ENCODE assay signal across 8 cellular contexts in genomic region chr1:209768354-209768774, GRCh38. TPM values are rescaled to one million over a fixed set of nuclear protein-coding genes. Genes with fewer than 3 reads are reported as not detected.
DNase-seq lines count a peak whose midpoint lies in the region; ATAC-seq and TF ChIP-seq lines count a peak whose summit lies in the region.

No MANE protein-coding gene starts in this region.

- H3K27me3 ChIP-seq in right cardiac atrium (ENCODE audit: control insufficient read depth, insufficient read depth) (no peaks in the 10 kb centered on the region), brain microvascular endothelial cell (replicated peaks) (no peaks in the 10 kb centered on the region)

- ATAC-seq in GM19395 (IDR thresholded peaks at IDR 0.05; ENCODE audit: unreplicated experiment) = peak; percentile 87
- peak; percentile 88 for ATAC-seq in HG03378 (IDR thresholded peaks at IDR 0.05; ENCODE audit: unreplicated experiment)
- peak; percentile 5 to 7 for ATAC-seq in right cardiac atrium

- POLR2A ChIA-PET in activated CD4-positive, alpha-beta memory T cell treated with anti-CD3 and anti-CD28 coated beads, Interleukin-2, amount 10 ng/mL, durations not matched to agents 7 days and 5 days (lab: Charles Lee) = interaction anchor here (0.6 to 20.7 kb wide), 13 partner anchors 13 to 606 kb away, joined by 3 to 799 read pairs (median 5); partner anchors contain the start of genes C1orf74, G0S2, TRAF3IP3 and UTP25

- no peak for TF ChIP-seq POLR2A in erythroblast (IDR thresholded peaks at IDR 0.05; ENCODE audit: low read length)

- WGBS in right cardiac atrium = 86% methylated on average over 9 of the region's 9 CpGs

- H3K4me1 Mint-ChIP-seq in activated CD4-positive, alpha-beta memory T cell treated with anti-CD3 and anti-CD28 coated beads, Interleukin-2, amount 10 ng/mL, durations not matched to agents 7 days and 5 days = peaks cover 41% of the 10 kb centered on the region

- H3K36me3 ChIP-seq in brain microvascular endothelial cell (replicated peaks) = no peaks in the 10 kb centered on the region

- no peaks in the 10 kb centered on the region for H3K9me3 Mint-ChIP-seq in activated CD4-positive, alpha-beta memory T cell treated with anti-CD3 and anti-CD28 coated beads, Interleukin-2, amount 10 ng/mL, durations not matched to agents 7 days and 5 days

- intact Hi-C loops in right cardiac atrium (cut with DNase I) = no loop called here

- DNase-seq in activated CD4-positive, alpha-beta memory T cell treated with anti-CD3 and anti-CD28 coated beads, Interleukin-2, amount 10 ng/mL, durations not matched to agents 7 days and 5 days = peak; percentile 94
- DNase-seq in right cardiac atrium (peak in 1 of 3 donors; percentile 47), mesenteric fat pad (ENCODE audit: low spot score) (no peak), erythroblast (lab: John Stamatoyannopoulos, UW) (no peak), brain microvascular endothelial cell (no peak)
- DNase-seq in stimulated activated CD8-positive, alpha-beta memory T cell treated with anti-CD3 and anti-CD28 coated beads, Interleukin-4, amount 100 ng/mL, for 48 hours = peak; percentile 87

- H3K27me3 Mint-ChIP-seq in activated CD4-positive, alpha-beta memory T cell treated with anti-CD3 and anti-CD28 coated beads, Interleukin-2, amount 10 ng/mL, durations not matched to agents 7 days and 5 days = no peaks in the 10 kb centered on the region

- H3K36me3 Mint-ChIP-seq in activated CD4-positive, alpha-beta memory T cell treated with anti-CD3 and anti-CD28 coated beads, Interleukin-2, amount 10 ng/mL, durations not matched to agents 7 days and 5 days (ENCODE audit: low read depth) = peaks cover 19% of the 10 kb centered on the region

- H3K4me3 Mint-ChIP-seq in activated CD4-positive, alpha-beta memory T cell treated with anti-CD3 and anti-CD28 coated beads, Interleukin-2, amount 10 ng/mL, durations not matched to agents 7 days and 5 days = no peak overlapping the region

- in situ Hi-C loops in brain microvascular endothelial cell (cut with HindIII; ENCODE audit: low pct_ligation_motif_present, low sequenced_read_pairs) = no loop called here

- TF ChIP-seq CTCF in brain microvascular endothelial cell (IDR thresholded peaks at IDR 0.05; ENCODE audit: low read depth, low read length, missing control alignments) = no peak

- peaks cover 9% of the 10 kb centered on the region for H3K4me1 ChIP-seq in right cardiac atrium (ENCODE audit: control insufficient read depth, insufficient read depth, low read length)

- H3K9me3 ChIP-seq in right cardiac atrium (ENCODE audit: control insufficient read depth, low read length) = no peaks in the 10 kb centered on the region

- H3K4me3 ChIP-seq in right cardiac atrium (ENCODE audit: low read length) (no peak overlapping the region), brain microvascular endothelial cell (ENCODE audit: low read depth, low read length) (no peak overlapping the region)

- CTCF ChIA-PET in activated CD4-positive, alpha-beta memory T cell treated with anti-CD3 and anti-CD28 coated beads, Interleukin-2, amount 10 ng/mL, durations not matched to agents 7 days and 5 days (lab: Charles Lee) = interaction anchor here (1.1 to 5.8 kb wide), 13 partner anchors 10 to 202 kb away, joined by 3 to 115 read pairs (median 7); partner anchors contain the start of genes C1orf74 and TRAF3IP3

- H3K27ac ChIP-seq in right cardiac atrium (ENCODE audit: low read length) (no peak overlapping the region), brain microvascular endothelial cell (no peak overlapping the region)

- no peak overlapping the region for H3K27ac Mint-ChIP-seq in activated CD4-positive, alpha-beta memory T cell treated with anti-CD3 and anti-CD28 coated beads, Interleukin-2, amount 10 ng/mL, durations not matched to agents 7 days and 5 days

RNA-seq across cellular contexts. Expression of gene TRAF3IP3, which starts 12.5 kb away (rescaled TPM):
- 100 to 1,000 TPM; 421 to 422 TPM for total RNA-seq in activated CD4-positive, alpha-beta memory T cell treated with anti-CD3 and anti-CD28 coated beads, Interleukin-2, amount 10 ng/mL, durations not matched to agents 7 days and 5 days
- total RNA-seq in right cardiac atrium (1 to 10 TPM in 3 of 4 donors, under 1 TPM in 1; 0.91 to 2.7 (median 1.4) TPM), mesenteric fat pad (3.7 TPM)
- 0.63 TPM for polyA plus RNA-seq in right cardiac atrium

RNA-seq across cellular contexts. Expression of gene C1orf74, which starts 16.0 kb away (rescaled TPM):
- total RNA-seq in activated CD4-positive, alpha-beta memory T cell treated with anti-CD3 and anti-CD28 coated beads, Interleukin-2, amount 10 ng/mL, durations not matched to agents 7 days and 5 days = 1 to 10 TPM; 2.1 to 2.2 TPM
- 1 to 10 TPM; 1.9 to 3.3 (median 2.8) TPM for total RNA-seq in right cardiac atrium
- 1.4 TPM for polyA plus RNA-seq in right cardiac atrium
- 1.2 TPM for total RNA-seq in mesenteric fat pad

RNA-seq across cellular contexts. Expression of gene IRF6, which starts 37.6 kb away (rescaled TPM):
- total RNA-seq in activated CD4-positive, alpha-beta memory T cell treated with anti-CD3 and anti-CD28 coated beads, Interleukin-2, amount 10 ng/mL, durations not matched to agents 7 days and 5 days = under 1 TPM; 0.10 to 0.25 TPM
- 10 to 100 TPM; 27.7 to 45.4 (median 36.4) TPM for total RNA-seq in right cardiac atrium
- polyA plus RNA-seq in right cardiac atrium = 22.6 TPM
- 0.74 TPM for total RNA-seq in mesenteric fat pad

RNA-seq across cellular contexts. Expression of gene UTP25, which starts 59.4 kb away (rescaled TPM):
- 1 to 10 TPM; 5.7 to 5.8 TPM for total RNA-seq in activated CD4-positive, alpha-beta memory T cell treated with anti-CD3 and anti-CD28 coated beads, Interleukin-2, amount 10 ng/mL, durations not matched to agents 7 days and 5 days
- total RNA-seq in right cardiac atrium (1 to 10 TPM; 2.3 to 3.1 (median 3.0) TPM), mesenteric fat pad (7.3 TPM)
- 1.2 TPM for polyA plus RNA-seq in right cardiac atrium

Comparison
In these comparisons a context has a peak if more than half of its experiments do, and no peak if none do; other contexts are left out.
1. ATAC-seq: peak in every context shown above with its lines; median percentile 88 in HG03378; 87 in GM19395; 6 in right cardiac atrium.
2. DNase-seq: peak in activated CD4-positive, alpha-beta memory T cell treated with anti-CD3 and anti-CD28 coated beads, Interleukin-2, amount 10 ng/mL, durations not matched to agents 7 days and 5 days (single experiment) and stimulated activated CD8-positive, alpha-beta memory T cell treated with anti-CD3 and anti-CD28 coated beads, Interleukin-4, amount 100 ng/mL, for 48 hours (single experiment); none in mesenteric fat pad (single experiment), erythroblast (0 of 2) and brain microvascular endothelial cell (single experiment).
3. RNA of gene TRAF3IP3, which starts 12.5 kb away (total RNA-seq): 421 to 422 TPM in activated CD4-positive, alpha-beta memory T cell treated with anti-CD3 and anti-CD28 coated beads, Interleukin-2, amount 10 ng/mL, durations not matched to agents 7 days and 5 days; 3.7 TPM in mesenteric fat pad (single experiment) and 0.91 to 2.7 TPM in right cardiac atrium; every median in the first group is over 10 times any median in the second.
4. RNA of gene IRF6, which starts 37.6 kb away (total RNA-seq): 27.7 to 45.4 TPM in right cardiac atrium; 0.74 TPM in mesenteric fat pad (single experiment) and 0.10 to 0.25 TPM in activated CD4-positive, alpha-beta memory T cell treated with anti-CD3 and anti-CD28 coated beads, Interleukin-2, amount 10 ng/mL, durations not matched to agents 7 days and 5 days; every median in the first group is over 10 times any median in the second.